ENCODE assay signal across 9 cellular contexts in the genomic region with DNA sequence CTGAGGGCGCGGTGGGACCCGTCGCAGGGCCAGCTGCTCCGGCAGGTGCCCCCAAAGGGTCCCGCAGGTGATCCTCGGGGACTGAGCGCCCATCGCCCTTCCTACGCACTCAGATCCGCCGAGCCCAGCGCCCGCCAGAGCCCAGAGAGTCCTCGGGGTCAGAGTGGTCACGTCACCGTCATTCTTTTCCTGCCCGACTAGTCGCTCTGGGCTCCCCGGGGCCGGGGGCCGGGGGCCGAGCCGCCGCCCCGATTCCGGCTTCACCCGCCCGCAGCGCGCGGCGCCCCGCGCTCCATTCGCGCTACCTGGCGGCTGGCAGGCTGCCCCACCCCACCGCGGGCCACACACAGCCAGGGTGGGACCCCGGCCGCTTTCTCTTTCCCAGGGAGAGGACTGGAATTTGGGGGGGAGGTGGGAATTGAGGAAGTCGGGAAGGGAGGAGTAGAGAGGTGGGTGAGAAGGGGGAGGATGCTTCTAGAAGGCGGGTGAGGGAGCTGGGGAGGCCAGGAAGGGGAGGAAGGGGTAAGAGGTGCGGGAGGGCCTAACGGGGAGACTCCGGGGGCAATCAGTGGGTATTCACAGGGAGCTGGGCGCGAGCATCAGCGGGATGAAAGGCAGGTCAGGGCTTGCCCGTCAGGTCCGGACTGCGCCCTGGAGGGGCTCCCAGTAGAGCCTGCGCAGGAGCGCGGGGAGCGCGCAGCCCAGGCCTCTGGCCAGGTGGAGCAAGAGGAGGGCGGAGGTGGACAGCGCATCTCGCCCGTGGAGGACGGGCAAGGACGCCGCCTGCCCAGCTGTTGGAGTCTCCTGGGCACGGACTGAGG. TPM values are rescaled to one million over a fixed set of nuclear protein-coding genes. Genes with fewer than 3 reads are reported as not detected.
DNase-seq lines count a peak whose midpoint lies in the region; ATAC-seq and TF ChIP-seq lines count a peak whose summit lies in the region.
"Had no signal": no experiment of that assay in that cellular context is flagged by ENCODE, and none has a peak within 500 bp of the region (broad histone marks: within the 10 kb centered on the region; RNA-seq: fewer than 3 reads in every experiment).

No MANE protein-coding gene starts in this region.

- intact Hi-C loops in activated CD4-positive, alpha-beta T cell treated with anti-CD3 and anti-CD28 coated beads, Interleukin-2, amount 10 ng/mL, durations not matched to agents 24 days and 14 days (cut with micrococcal nuclease): loop anchor here (2.0 to 5.0 kb wide), 2 partner anchors 15 to 163 kb away; partner anchors contain the start of genes CLCN2 and POLR2H
- intact Hi-C loops in ovary (cut with DNase I): no loop called here

- peak overlapping the region; percentile 24 to 73 for H3K27ac ChIP-seq in ovary

- H3K4me3 ChIP-seq in ovary: peak overlapping the region; percentile 36

- peaks cover 28% of the 10 kb centered on the region for H3K27me3 Mint-ChIP-seq in activated CD4-positive, alpha-beta T cell treated with anti-CD3 and anti-CD28 coated beads, Interleukin-2, amount 10 ng/mL, durations not matched to agents 24 days and 14 days
- H3K27me3 Mint-ChIP-seq in activated CD8-positive, alpha-beta memory T cell treated with anti-CD3 and anti-CD28 coated beads, Interleukin-2, amount 10 ng/mL, durations not matched to agents 7 days and 5 days: peaks cover 68% of the 10 kb centered on the region

- peaks cover 15% of the 10 kb centered on the region for H3K4me1 Mint-ChIP-seq in activated CD4-positive, alpha-beta T cell treated with anti-CD3 and anti-CD28 coated beads, Interleukin-2, amount 10 ng/mL, durations not matched to agents 24 days and 14 days
- peaks cover 15% of the 10 kb centered on the region for H3K4me1 Mint-ChIP-seq in activated CD8-positive, alpha-beta memory T cell treated with anti-CD3 and anti-CD28 coated beads, Interleukin-2, amount 10 ng/mL, durations not matched to agents 7 days and 5 days

- no peaks in the 10 kb centered on the region for H3K27me3 ChIP-seq in ovary

- 0 to 2% (median 1%) methylated on average over 45 to 66 of the region's 66 CpGs for WGBS in ovary, 3 donors

- H3K4me3 Mint-ChIP-seq in activated CD4-positive, alpha-beta T cell treated with anti-CD3 and anti-CD28 coated beads, Interleukin-2, amount 10 ng/mL, durations not matched to agents 24 days and 14 days: peak overlapping the region; percentile 88
- peak overlapping the region; percentile 80 for H3K4me3 Mint-ChIP-seq in activated CD8-positive, alpha-beta memory T cell treated with anti-CD3 and anti-CD28 coated beads, Interleukin-2, amount 10 ng/mL, durations not matched to agents 7 days and 5 days

- peak; percentile 66 for ATAC-seq in activated CD8-positive, alpha-beta memory T cell treated with anti-CD3 and anti-CD28 coated beads, Interleukin-2, amount 10 ng/mL, durations not matched to agents 7 days and 5 days
- no peak for ATAC-seq in HG03139 (IDR thresholded peaks at IDR 0.05; ENCODE audit: unreplicated experiment)

- CTCF ChIA-PET in activated CD8-positive, alpha-beta memory T cell treated with anti-CD3 and anti-CD28 coated beads, Interleukin-2, amount 10 ng/mL, durations not matched to agents 7 days and 5 days (lab: Charles Lee): interaction anchor here (0.9 to 8.3 kb wide), 6 partner anchors 12 to 265 kb away, joined by 3 to 65 read pairs (median 8); no protein-coding TSS in a partner anchor

- H3K4me1 ChIP-seq in ovary (ENCODE audit: insufficient read depth): peaks cover 4% of the 10 kb centered on the region

- H3K9me3 ChIP-seq in ovary: no peaks in the 10 kb centered on the region

- no peaks in the 10 kb centered on the region for H3K36me3 ChIP-seq in ovary

- no peaks in the 10 kb centered on the region for H3K9me3 Mint-ChIP-seq in activated CD4-positive, alpha-beta T cell treated with anti-CD3 and anti-CD28 coated beads, Interleukin-2, amount 10 ng/mL, durations not matched to agents 24 days and 14 days
- no peaks in the 10 kb centered on the region for H3K9me3 Mint-ChIP-seq in activated CD8-positive, alpha-beta memory T cell treated with anti-CD3 and anti-CD28 coated beads, Interleukin-2, amount 10 ng/mL, durations not matched to agents 7 days and 5 days (ENCODE audit: low read depth)

- no peak for TF ChIP-seq EP300 in ovary (IDR thresholded peaks at IDR 0.05)

- TF ChIP-seq POLR2A in ovary (IDR thresholded peaks at IDR 0.05): no peak

- H3K36me3 Mint-ChIP-seq in activated CD4-positive, alpha-beta T cell treated with anti-CD3 and anti-CD28 coated beads, Interleukin-2, amount 10 ng/mL, durations not matched to agents 24 days and 14 days (ENCODE audit: low read depth): no peaks in the 10 kb centered on the region
- no peaks in the 10 kb centered on the region for H3K36me3 Mint-ChIP-seq in activated CD8-positive, alpha-beta memory T cell treated with anti-CD3 and anti-CD28 coated beads, Interleukin-2, amount 10 ng/mL, durations not matched to agents 7 days and 5 days

- peak; percentile 76 for DNase-seq in activated CD4-positive, alpha-beta T cell treated with anti-CD3 and anti-CD28 coated beads, Interleukin-2, amount 10 ng/mL, durations not matched to agents 24 days and 14 days
- DNase-seq in activated CD4-positive, alpha-beta T cell treated with anti-CD3 and anti-CD28 coated beads, Interleukin-2, amount 50 U/mL, for 1 hour: no peak
- no peak for DNase-seq in activated CD8-positive, alpha-beta memory T cell treated with anti-CD3 and anti-CD28 coated beads, Interleukin-2, amount 10 ng/mL, durations not matched to agents 7 days and 5 days
- DNase-seq in glomerular visceral epithelial cell (ENCODE audit: extremely low spot score): peak; percentile 8
- peak in 4 of 5 donors; percentile 27 to 61 (median 46) for DNase-seq in ovary
- DNase-seq in NOMO-1 (lab: John Stamatoyannopoulos, UW; ENCODE audit: unreplicated experiment in 2 of 2): no peak
- no peak for DNase-seq in activated CD4-positive, CD25-positive, alpha-beta regulatory T cell (lab: John Stamatoyannopoulos, UW)

- H3K27ac Mint-ChIP-seq in activated CD4-positive, alpha-beta T cell treated with anti-CD3 and anti-CD28 coated beads, Interleukin-2, amount 10 ng/mL, durations not matched to agents 24 days and 14 days: peak overlapping the region; percentile 75
- peak overlapping the region; percentile 63 for H3K27ac Mint-ChIP-seq in activated CD8-positive, alpha-beta memory T cell treated with anti-CD3 and anti-CD28 coated beads, Interleukin-2, amount 10 ng/mL, durations not matched to agents 7 days and 5 days

- no peak for TF ChIP-seq CTCF in ovary (IDR thresholded peaks at IDR 0.05)

RNA-seq across cellular contexts. Expression of gene EPHB3, which starts 36.0 kb away (rescaled TPM):
- total RNA-seq in activated CD4-positive, alpha-beta T cell treated with anti-CD3 and anti-CD28 coated beads, Interleukin-2, amount 10 ng/mL, durations not matched to agents 24 days and 14 days: 0.05 TPM in 1 of 2 replicates, not detected in the other
- total RNA-seq in activated CD8-positive, alpha-beta memory T cell treated with anti-CD3 and anti-CD28 coated beads, Interleukin-2, amount 10 ng/mL, durations not matched to agents 7 days and 5 days: not detected
- total RNA-seq in ovary: 10 to 100 TPM in 6 of 7 donors, 1 to 10 TPM in 1; 5.6 to 31.0 (median 16.1) TPM
- polyA plus RNA-seq in ovary: 1 to 10 TPM; 2.1 to 7.3 TPM
- total RNA-seq: activated CD8-positive, alpha-beta memory T cell treated with anti-CD3 and anti-CD28 coated beads for 36 hours had no signal

Comparison
In these comparisons a context has a peak if more than half of its experiments do, and no peak if none do; other contexts are left out.
1. DNase-seq: peak in activated CD4-positive, alpha-beta T cell treated with anti-CD3 and anti-CD28 coated beads, Interleukin-2, amount 10 ng/mL, durations not matched to agents 24 days and 14 days (single experiment), glomerular visceral epithelial cell (single experiment) and ovary (4 of 5); none in activated CD4-positive, alpha-beta T cell treated with anti-CD3 and anti-CD28 coated beads, Interleukin-2, amount 50 U/mL, for 1 hour (single experiment), activated CD8-positive, alpha-beta memory T cell treated with anti-CD3 and anti-CD28 coated beads, Interleukin-2, amount 10 ng/mL, durations not matched to agents 7 days and 5 days (single experiment), NOMO-1 (0 of 2) and activated CD4-positive, CD25-positive, alpha-beta regulatory T cell (0 of 4).